In genomic region chr2:222295368-222296041, GRCh38 we compare ENCODE assay signal across 1 cellular context.
TF ChIP-seq lines count a peak whose summit lies in the region.

No MANE protein-coding gene starts in this region.

TF ChIP-seq in HepG2, 621 proteins besides CTCF, POLR2A, EP300 and RAD21 (continued from another document):
- no peak for TF ChIP-seq E2F5 (CRISPR knock-in tag; conservative IDR thresholded peaks at IDR 0.05)
- TF ChIP-seq HNRNPK (IDR thresholded peaks at IDR 0.05; ENCODE audit: low read depth, low read length, poor library complexity, severe bottlenecking), result no peak
